ENCODE assay signal across 11 cellular contexts in the genomic region with DNA sequence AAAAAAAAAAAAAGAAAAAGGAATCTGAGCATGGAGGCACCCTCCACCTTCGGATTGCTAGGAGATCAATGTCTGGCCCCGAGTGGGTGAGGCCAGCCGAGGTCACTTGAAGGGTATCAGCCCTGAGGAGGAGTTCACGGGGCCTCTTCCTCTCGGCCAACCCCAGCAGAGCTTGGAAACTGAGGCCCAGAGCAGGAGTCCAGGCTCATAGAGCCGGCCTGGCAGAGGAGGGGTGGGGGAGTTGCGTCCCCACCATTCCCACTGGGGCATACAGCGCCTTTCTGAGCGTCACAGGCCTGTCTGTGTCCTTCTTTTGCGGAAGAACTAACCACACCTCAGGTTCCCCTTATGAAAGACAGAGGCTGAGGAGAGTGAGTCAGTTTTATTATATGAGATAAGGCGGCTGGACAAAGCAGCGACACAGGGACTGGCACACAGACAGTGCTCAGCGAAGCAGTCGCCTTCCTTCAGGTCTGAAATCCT. TPM values are rescaled to one million over a fixed set of nuclear protein-coding genes. Genes with fewer than 3 reads are reported as not detected.
DNase-seq lines count a peak whose midpoint lies in the region; ATAC-seq, FAIRE-seq and TF ChIP-seq lines count a peak whose summit lies in the region.
"Had no signal": no experiment of that assay in that cellular context is flagged by ENCODE, and none has a peak within 500 bp of the region (broad histone marks: within the 10 kb centered on the region; RNA-seq: fewer than 3 reads in every experiment).

No MANE protein-coding gene starts in this region.

- H3K36me3 ChIP-seq in SJSA1: no peaks in the 10 kb centered on the region
- no peaks in the 10 kb centered on the region for H3K36me3 ChIP-seq in esophagus muscularis mucosa
- H3K36me3 ChIP-seq in pancreas: no peaks in the 10 kb centered on the region

- 86% methylated on average over 14 of the region's 14 CpGs for WGBS in esophagus muscularis mucosa
- WGBS in pancreas, 2 donors: 75 to 83% methylated on average over 14 of the region's 14 CpGs

- H3K27me3 ChIP-seq in SJSA1 (replicated peaks) (no peaks in the 10 kb centered on the region), esophagus muscularis mucosa (no peaks in the 10 kb centered on the region), pancreas (no peaks in the 10 kb centered on the region)

- DNase-seq in H54 (ENCODE audit: insufficient read length, low spot score): no peak
- no peak for DNase-seq in SJSA1 (ENCODE audit: low read depth in 1 of 2, low spot score in 2 of 2)
- no peak for DNase-seq in esophagus muscularis mucosa (ENCODE audit: extremely low spot score)
- no peak for DNase-seq in pancreas
- DNase-seq in T-helper 1 cell: no peak
- DNase-seq in stimulated activated naive CD4-positive, alpha-beta T cell treated with Interleukin-2 at 50 U/mL for 16 hours (lab: John Stamatoyannopoulos, UW): no peak
- no peak for DNase-seq in RPMI8226
- DNase-seq: DND-41; SHP77 treated with DMSO at 0.1 percent for 48 hours; stimulated activated CD4-positive, alpha-beta T cell treated with anti-CD3 and anti-CD28 coated beads, Interleukin-2, amount 100 ng/mL, for 24 hours had no signal

- H3K4me3 ChIP-seq in SJSA1 (no peak overlapping the region), esophagus muscularis mucosa (no peak overlapping the region), pancreas (no peak overlapping the region)

- peaks cover 56% of the 10 kb centered on the region for H3K4me1 ChIP-seq in SJSA1 (replicated peaks)
- peaks cover 39 to 59% (median 52%) of the 10 kb centered on the region in 4 donors for H3K4me1 ChIP-seq in esophagus muscularis mucosa
- H3K4me1 ChIP-seq in pancreas: peaks cover 15 to 24% (median 23%) of the 10 kb centered on the region in 3 donors

- TF ChIP-seq EP300 in esophagus muscularis mucosa (IDR thresholded peaks at IDR 0.05): no peak

- TF ChIP-seq POLR2A in H54 (IDR thresholded peaks at IDR 0.05; ENCODE audit: low read depth, low read length) (no peak), esophagus muscularis mucosa (IDR thresholded peaks at IDR 0.05; ENCODE audit: low read depth) (no peak)

- intact Hi-C loops in esophagus muscularis mucosa (cut with DNase I): no loop called here
- intact Hi-C loops in pancreas (cut with DNase I): no loop called here

- TF ChIP-seq CTCF in esophagus muscularis mucosa (IDR thresholded peaks at IDR 0.05) (no peak), pancreas (IDR thresholded peaks at IDR 0.05) (no peak)

- H3K9me3 ChIP-seq in SJSA1 (replicated peaks) (no peaks in the 10 kb centered on the region), esophagus muscularis mucosa (no peaks in the 10 kb centered on the region), pancreas (no peaks in the 10 kb centered on the region)

- ATAC-seq in pancreas (peak in 3 of 4 donors; percentile 15 to 48 (median 47)), HG03520 (IDR thresholded peaks at IDR 0.05; ENCODE audit: unreplicated experiment) (no peak)

- H3K27ac ChIP-seq in SJSA1 (peak overlapping the region; percentile 92), esophagus muscularis mucosa (replicated peaks in 1 of 4) (peak overlapping the region in 3 of 4 donors; percentile 7 to 45 (median 39)), pancreas (peak overlapping the region; percentile 22 to 73 (median 59))

- peak; percentile 20 for FAIRE-seq in H54 (lab: Jason Lieb, UNC)
- FAIRE-seq in pancreas (lab: Jason Lieb, UNC): no peak

RNA-seq across cellular contexts. Expression of gene EPHA2, which starts 17.1 kb away (rescaled TPM):
- 44.0 and 51.0 TPM in 2 replicates for total RNA-seq in SJSA1 (2014; rRNA removed; shearing (Covaris generic))
- total RNA-seq in esophagus muscularis mucosa (10 to 100 TPM in 2 of 4 donors, 1 to 10 TPM in 2; 5.8 to 15.7 (median 11.3) TPM), pancreas (10 to 100 TPM in 3 of 6 donors, 1 to 10 TPM in 3; 6.5 to 11.8 (median 10.1) TPM)
- 10 to 100 TPM; 13.8 to 17.1 TPM for polyA plus RNA-seq in pancreas

RNA-seq across cellular contexts. Expression of gene ARHGEF19, which starts 39.4 kb away (rescaled TPM):
- total RNA-seq in SJSA1 (2014; rRNA removed; shearing (Covaris generic)): 3.8 and 10.7 TPM in 2 replicates
- total RNA-seq in esophagus muscularis mucosa (1 to 10 TPM; 3.3 to 4.6 (median 3.9) TPM), pancreas (10 to 100 TPM in 2 of 6 donors, 1 to 10 TPM in 4; 5.0 to 10.7 (median 7.9) TPM)
- polyA plus RNA-seq in pancreas: 10 to 100 TPM; 15.6 to 17.1 TPM

Comparison
In these comparisons a context has a peak if more than half of its experiments do, and no peak if none do; other contexts are left out.
1. H3K27ac ChIP-seq: peak in every context shown above with its lines; median percentile 92 in SJSA1; 59 in pancreas; 39 in esophagus muscularis mucosa.